ENCODE assay signal across 16 cellular contexts in the genomic region with DNA sequence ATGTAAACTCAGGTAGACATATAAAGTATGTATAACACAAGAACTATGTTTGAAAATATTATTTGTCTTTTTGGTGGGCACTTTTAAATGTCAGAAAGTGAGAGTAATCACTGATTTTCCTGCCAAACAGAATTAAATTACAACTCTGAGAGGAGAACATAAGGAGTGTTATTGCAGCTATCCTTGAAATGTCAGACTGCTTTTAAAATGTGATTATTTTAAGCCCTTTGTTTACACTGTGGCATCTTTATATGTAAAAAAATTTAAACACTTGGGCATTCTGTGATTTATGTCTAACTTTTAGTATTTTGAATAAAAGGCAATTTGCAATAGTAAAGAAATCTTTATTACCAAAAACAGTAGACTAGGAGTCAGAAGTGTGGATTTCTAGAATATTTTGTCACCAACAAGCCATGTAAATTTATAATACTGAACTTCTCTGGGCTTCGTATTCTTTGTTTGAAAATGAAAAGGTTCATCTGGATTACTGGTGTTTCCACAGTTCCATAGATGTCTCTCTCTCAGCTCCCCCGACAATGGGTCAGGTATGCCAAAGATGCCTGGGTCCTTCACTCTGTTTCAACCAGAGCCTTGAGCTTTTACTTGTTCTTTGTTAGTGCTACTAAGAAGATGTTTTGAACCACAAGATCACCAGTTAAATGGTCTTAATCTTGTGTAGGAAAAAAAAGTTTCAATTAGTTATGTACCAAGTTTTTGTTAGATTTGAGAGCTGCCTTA. TPM values are rescaled to one million over a fixed set of nuclear protein-coding genes. Genes with fewer than 3 reads are reported as not detected.
DNase-seq lines count a peak whose midpoint lies in the region; ATAC-seq, FAIRE-seq and TF ChIP-seq lines count a peak whose summit lies in the region.
"Had no signal": no experiment of that assay in that cellular context is flagged by ENCODE, and none has a peak within 500 bp of the region (broad histone marks: within the 10 kb centered on the region; RNA-seq: fewer than 3 reads in every experiment).

No MANE protein-coding gene starts in this region.

- H2BK15ac ChIP-seq in neuronal stem cell (ENCODE audit: low read length), result no peak overlapping the region

- H2AK5ac ChIP-seq in neuronal stem cell (ENCODE audit: low read depth, low read length), result no peak overlapping the region

- in situ Hi-C loops in Panc1 (cut with HindIII; ENCODE audit: low pct_unique_long_range_greater_than_20kb, low sequenced_read_pairs), result no loop called here

- H3K9me3 ChIP-seq in Panc1 (ENCODE audit: control insufficient read depth, insufficient read depth, low read depth, low read length) (no peaks in the 10 kb centered on the region), neuronal stem cell (replicated peaks in 1 of 2; ENCODE audit: control insufficient read depth in 2 of 2, insufficient read depth in 1 of 2, low read depth in 1 of 2, low read length in 2 of 2) (no peaks in the 10 kb centered on the region)
- H3K9me3 ChIP-seq: BLaER1 treated with 17β-estradiol and CSF1 and Interleukin-3, amounts not matched to agents 10 nM and 100 nM had no signal

- no peaks in the 10 kb centered on the region for H3K27me3 ChIP-seq in GM23338 (ENCODE audit: insufficient read depth)
- H3K27me3 ChIP-seq in Panc1 (ENCODE audit: control insufficient read depth, insufficient read depth, low read length), result no peaks in the 10 kb centered on the region
- no peaks in the 10 kb centered on the region for H3K27me3 ChIP-seq in neuronal stem cell (ENCODE audit: control insufficient read depth in 3 of 3, insufficient read depth in 3 of 3, low read depth in 1 of 3, low read length in 3 of 3)
- H3K27me3 ChIP-seq: BLaER1 treated with 17β-estradiol and CSF1 and Interleukin-3, amounts not matched to agents 10 nM and 100 nM had no signal

- no CpG with 5 or more reads among the region's 2 CpGs for WGBS in neuronal stem cell (ENCODE audit: extremely low coverage in 2 of 2, insufficient read length in 2 of 2, insufficient replicate concordance in 1 of 2), 2 donors

- ATAC-seq in GM23338 (peak; percentile 53), Panc1 (no peak)
- ATAC-seq in activated T-cell treated with anti-CD3 and anti-CD28 coated beads, Interleukin-2, amount 50 U/mL, for 4 hours, result no peak
- ATAC-seq: K562 had no signal

- FAIRE-seq in GM12892 (lab: Jason Lieb, UNC), result no peak
- FAIRE-seq: HTR-8/SVneo, K562 had no signal

- POLR2A ChIA-PET in Panc1 (lab: Charles Lee), result no interaction called here

- no peak overlapping the region for H2BK120ac ChIP-seq in neuronal stem cell (ENCODE audit: low read depth, low read length)

- no peak for TF ChIP-seq POLR2A in GM12892 (IDR thresholded peaks at IDR 0.05; ENCODE audit: low read depth, low read length)

- H4K91ac ChIP-seq in neuronal stem cell (ENCODE audit: low read depth, low read length, poor library complexity), result no peak overlapping the region

- no peaks in the 10 kb centered on the region for H3K79me1 ChIP-seq in neuronal stem cell (ENCODE audit: low read depth, low read length)

- H3K36me3 Mint-ChIP-seq in GM23338 (ENCODE audit: low read depth), result no peaks in the 10 kb centered on the region
- no peaks in the 10 kb centered on the region for H3K36me3 Mint-ChIP-seq in activated T-cell treated with anti-CD3 and anti-CD28 coated beads, Interleukin-2, amount 50 U/mL, for 4 hours (ENCODE audit: insufficient read depth)
- H3K36me3 Mint-ChIP-seq: CD4-positive, CD25-positive, alpha-beta regulatory T cell had no signal

- no peak overlapping the region for H3K4me3 Mint-ChIP-seq in GM23338
- H3K4me3 Mint-ChIP-seq in activated T-cell treated with anti-CD3 and anti-CD28 coated beads, Interleukin-2, amount 50 U/mL, for 4 hours, result no peak overlapping the region
- H3K4me3 Mint-ChIP-seq: CD4-positive, CD25-positive, alpha-beta regulatory T cell had no signal

- no peak overlapping the region for H2BK12ac ChIP-seq in neuronal stem cell (ENCODE audit: low read length)

- DNase-seq in GM23338 (ENCODE audit: low spot score), result peak; percentile 64
- no peak for DNase-seq in Panc1 (ENCODE audit: low read depth, low spot score)
- peak; percentile 53 for DNase-seq in dedifferentiated amniotic fluid mesenchymal stem cell (ENCODE audit: extremely low spot score)
- peak; percentile 23 for DNase-seq in neuronal stem cell (ENCODE audit: low spot score)
- DNase-seq in activated T-cell treated with anti-CD3 and anti-CD28 coated beads, Interleukin-2, amount 50 U/mL, for 4 hours, result no peak
- DNase-seq in activated effector memory CD4-positive, alpha-beta T cell treated with Interleukin-2 at 50 U/mL for 16 hours, result no peak
- no peak for DNase-seq in NOMO-1 treated with dmso at 0.1 percent for 144 hours (lab: John Stamatoyannopoulos, UW; ENCODE audit: unreplicated experiment)
- DNase-seq in GM12892 (ENCODE audit: insufficient read length), result no peak
- DNase-seq: ACHN; Calu3; CD4-positive, CD25-positive, alpha-beta regulatory T cell; DMS 273 treated with DMSO at 0.1 percent for 48 hours; H7 had no signal

- no peaks in the 10 kb centered on the region for H3K9me2 ChIP-seq in GM23338 (ENCODE audit: insufficient read depth)

- H3K9ac ChIP-seq in neuronal stem cell (ENCODE audit: low read depth, low read length, poor library complexity), result no peak overlapping the region
- H3K9ac ChIP-seq: BLaER1 treated with 17β-estradiol and CSF1 and Interleukin-3, amounts not matched to agents 10 nM and 100 nM had no signal

- no peak overlapping the region for H2AFZ ChIP-seq in GM23338
- H2AFZ ChIP-seq in neuronal stem cell (ENCODE audit: low read length), result no peak overlapping the region

- H2BK5ac ChIP-seq in neuronal stem cell (ENCODE audit: low read length), result no peak overlapping the region

- no TSS peak for BruUV-seq in Panc1 (replicated peaks; lab: Mats Ljungman, UMichigan)

- peak overlapping the region; percentile 27; the same call in 1 of the 2 replicates for H3K4me2 ChIP-seq in GM23338
- H3K4me2 ChIP-seq in neuronal stem cell (ENCODE audit: insufficient read depth, low read length, poor library complexity, severe bottlenecking), result no peak overlapping the region
- H3K4me2 ChIP-seq: BLaER1 treated with 17β-estradiol and CSF1 and Interleukin-3, amounts not matched to agents 10 nM and 100 nM had no signal

- peaks cover 54% of the 10 kb centered on the region for H4K20me1 ChIP-seq in GM23338 (replicated peaks; ENCODE audit: insufficient read depth)
- H4K20me1 ChIP-seq: BLaER1 treated with 17β-estradiol and CSF1 and Interleukin-3, amounts not matched to agents 10 nM and 100 nM had no signal

- H3K4me1 ChIP-seq in GM23338 (ENCODE audit: insufficient read depth) (peaks cover 81% of the 10 kb centered on the region), Panc1 (ENCODE audit: control insufficient read depth, insufficient read depth, low read length) (peaks cover 28% of the 10 kb centered on the region), neuronal stem cell (ENCODE audit: control insufficient read depth in 2 of 2, insufficient read depth in 1 of 2, low read depth in 1 of 2, low read length in 2 of 2) (peaks cover 8 to 12% of the 10 kb centered on the region in 2 donors)
- H3K4me1 ChIP-seq: BLaER1 treated with 17β-estradiol and CSF1 and Interleukin-3, amounts not matched to agents 10 nM and 100 nM had no signal

- TF ChIP-seq CTCF in GM23338 (conservative IDR thresholded peaks at IDR 0.05; ENCODE audit: low read depth in 2 of 2), result no peak
- no peak for TF ChIP-seq CTCF in Panc1 (IDR thresholded peaks at IDR 0.05)

- H4K8ac ChIP-seq in neuronal stem cell (ENCODE audit: low read depth, low read length), result no peak overlapping the region

- H3K14ac ChIP-seq in neuronal stem cell (ENCODE audit: low read length), result no peak overlapping the region

- no peaks in the 10 kb centered on the region for H3F3A ChIP-seq in GM23338 (replicated peaks; ENCODE audit: low read depth)

- H3K4me3 ChIP-seq in GM23338, result no peak overlapping the region
- no peak overlapping the region for H3K4me3 ChIP-seq in Panc1 (ENCODE audit: low read depth in 2 of 2, low read length in 2 of 2)
- H3K4me3 ChIP-seq in neuronal stem cell (ENCODE audit: low read length in 2 of 2), result no peak overlapping the region
- H3K4me3 ChIP-seq: BLaER1 treated with 17β-estradiol and CSF1 and Interleukin-3, amounts not matched to agents 10 nM and 100 nM; K562 had no signal

- H3K4me1 Mint-ChIP-seq in GM23338, result peaks cover 49% of the 10 kb centered on the region
- H3K4me1 Mint-ChIP-seq in activated T-cell treated with anti-CD3 and anti-CD28 coated beads, Interleukin-2, amount 50 U/mL, for 4 hours (ENCODE audit: low read depth), result no peaks in the 10 kb centered on the region
- H3K4me1 Mint-ChIP-seq: CD4-positive, CD25-positive, alpha-beta regulatory T cell had no signal

- H3K18ac ChIP-seq in neuronal stem cell (ENCODE audit: low read length), result no peak overlapping the region

- peaks cover 4% of the 10 kb centered on the region for H3K27me3 Mint-ChIP-seq in GM23338 (ENCODE audit: insufficient read depth, low read depth, poor library complexity)
- H3K27me3 Mint-ChIP-seq in activated T-cell treated with anti-CD3 and anti-CD28 coated beads, Interleukin-2, amount 50 U/mL, for 4 hours (ENCODE audit: low read depth), result no peaks in the 10 kb centered on the region
- H3K27me3 Mint-ChIP-seq: CD4-positive, CD25-positive, alpha-beta regulatory T cell had no signal

- CTCF ChIA-PET in Panc1 (lab: Charles Lee), result no interaction called here

- H3K9me3 Mint-ChIP-seq in GM23338, result no peaks in the 10 kb centered on the region
- no peaks in the 10 kb centered on the region for H3K9me3 Mint-ChIP-seq in activated T-cell treated with anti-CD3 and anti-CD28 coated beads, Interleukin-2, amount 50 U/mL, for 4 hours

- no peak overlapping the region for H3K4ac ChIP-seq in neuronal stem cell (ENCODE audit: low read length)

- H3K36me3 ChIP-seq in GM23338 (ENCODE audit: insufficient read depth) (no peaks in the 10 kb centered on the region), Panc1 (ENCODE audit: control insufficient read depth, insufficient read depth, low read length) (no peaks in the 10 kb centered on the region), neuronal stem cell (replicated peaks in 1 of 2; ENCODE audit: control insufficient read depth in 2 of 2, insufficient read depth in 2 of 2, low read length in 2 of 2) (no peaks in the 10 kb centered on the region)
- H3K36me3 ChIP-seq: BLaER1 treated with 17β-estradiol and CSF1 and Interleukin-3, amounts not matched to agents 10 nM and 100 nM had no signal

- H3K79me2 ChIP-seq in GM23338 (replicated peaks; ENCODE audit: insufficient read depth), result peaks cover 100% of the 10 kb centered on the region

- H3K27ac Mint-ChIP-seq in GM23338, result no peak overlapping the region
- H3K27ac Mint-ChIP-seq: CD4-positive, CD25-positive, alpha-beta regulatory T cell had no signal

- intact Hi-C loops in Panc1 (cut with micrococcal nuclease; ENCODE audit: unreplicated experiment), result no loop called here

- H3K23ac ChIP-seq in neuronal stem cell (ENCODE audit: low read depth, low read length, poor library complexity), result no peak overlapping the region

- H3K27ac ChIP-seq in GM23338 (ENCODE audit: low read depth), result peak overlapping the region; percentile 26
- H3K27ac ChIP-seq in Panc1 (ENCODE audit: low read length), result peak overlapping the region; percentile 58; the same call in 1 of the 2 replicates
- H3K27ac ChIP-seq in neuronal stem cell (replicated peaks; ENCODE audit: low read length), result no peak overlapping the region
- H3K27ac ChIP-seq: BLaER1 treated with 17β-estradiol and CSF1 and Interleukin-3, amounts not matched to agents 10 nM and 100 nM had no signal

RNA-seq across cellular contexts. Expression of a gene that starts 38.8 kb away (rescaled TPM):
- 181 and 200 TPM in 2 replicates for total RNA-seq in GM23338 (2014; rRNA removed; shearing (Covaris generic))
- polyA plus RNA-seq in GM23338 (2016; fragmentation: Nextera tagmentation; extraction: Ambion mirVana), result 75.3 and 94.6 TPM in 2 replicates
- total RNA-seq in Panc1 (2021; ENCODE audit: unreplicated experiment), result 51.5 TPM
- polyA plus RNA-seq in Panc1 (2012; ENCODE audit: insufficient read length), result 29.2 TPM
- polyA plus RNA-seq in neuronal stem cell (2013, experiment 1 of 2), result 50.0 TPM
- polyA plus RNA-seq in neuronal stem cell (2013, experiment 2 of 2), result 50.4 TPM
- total RNA-seq in activated T-cell treated with anti-CD3 and anti-CD28 coated beads, Interleukin-2, amount 50 U/mL, for 4 hours, result under 1 TPM in 2 of 3 donors, not detected in 1; 0.43 to 0.61 TPM
- polyA plus RNA-seq in GM12892 (2012; ENCODE audit: missing spikeins), result not detected
- total RNA-seq: CD4-positive, CD25-positive, alpha-beta regulatory T cell had no signal
- polyA plus RNA-seq: CD4-positive, CD25-positive, alpha-beta regulatory T cell had no signal

Comparison
In these comparisons a context has a peak if more than half of its experiments do, and no peak if none do; other contexts are left out.
1. DNase-seq: peak in GM23338 (single experiment), dedifferentiated amniotic fluid mesenchymal stem cell (single experiment) and neuronal stem cell (single experiment); none in Panc1 (single experiment), activated T-cell treated with anti-CD3 and anti-CD28 coated beads, Interleukin-2, amount 50 U/mL, for 4 hours (single experiment), activated effector memory CD4-positive, alpha-beta T cell treated with Interleukin-2 at 50 U/mL for 16 hours (single experiment), NOMO-1 treated with dmso at 0.1 percent for 144 hours (single experiment) and GM12892 (single experiment).
2. RNA of a gene that starts 38.8 kb away (total RNA-seq): 181 to 200 TPM in GM23338 and 51.5 TPM in Panc1 (single experiment); 0.43 to 0.61 TPM in activated T-cell treated with anti-CD3 and anti-CD28 coated beads, Interleukin-2, amount 50 U/mL, for 4 hours; every median in the first group is over 10 times any median in the second.